In genomic region chr11:72820439-72821139, GRCh38 we compare ENCODE assay signal across 18 cellular contexts. TPM values are rescaled to one million over a fixed set of nuclear protein-coding genes. Genes with fewer than 3 reads are reported as not detected.
DNase-seq lines count a peak whose midpoint lies in the region; ATAC-seq and TF ChIP-seq lines count a peak whose summit lies in the region.
"Had no signal": no experiment of that assay in that cellular context is flagged by ENCODE, and none has a peak within 500 bp of the region (broad histone marks: within the 10 kb centered on the region; RNA-seq: fewer than 3 reads in every experiment).

No MANE protein-coding gene starts in this region.

- H3K18ac ChIP-seq in IMR-90 (ENCODE audit: low read depth, low read length) = no peak overlapping the region

- dilution Hi-C loops in IMR-90 (cut with HindIII; ENCODE audit: low sequenced_read_pairs, unreplicated experiment) = no loop called here

- H3K14ac ChIP-seq in IMR-90 (replicated peaks; ENCODE audit: low read depth, low read length) = 0 out of 2 replicates have a peak overlapping the region, but pooled peaks have one; percentile 13

- H3K4ac ChIP-seq in IMR-90 (ENCODE audit: low read depth, low read length) = peak overlapping the region; percentile 56; the same call in 1 of the 2 replicates

- no peak overlapping the region for H2BK5ac ChIP-seq in IMR-90 (ENCODE audit: low read depth, low read length, poor library complexity, severe bottlenecking)

- H3K4me1 ChIP-seq in IMR-90 (ENCODE audit: control insufficient read depth, insufficient read depth, low read length) (peaks cover 13% of the 10 kb centered on the region), neutrophil (ENCODE audit: control insufficient read depth in 1 of 2, insufficient read depth in 1 of 2, low read depth in 1 of 2, low read length in 1 of 2) (peaks cover 49 to 67% of the 10 kb centered on the region in 2 experiments)

- H3K27me3 ChIP-seq in IMR-90 (ENCODE audit: control insufficient read depth, insufficient read depth, low read length) = no peaks in the 10 kb centered on the region
- no peaks in the 10 kb centered on the region for H3K27me3 ChIP-seq in neutrophil
- H3K27me3 ChIP-seq: heart left ventricle, left lung had no signal

- no peak overlapping the region for H2BK20ac ChIP-seq in IMR-90 (ENCODE audit: low read depth, low read length)

- H2BK120ac ChIP-seq in IMR-90 (ENCODE audit: low read depth, low read length) = no peak overlapping the region

- peaks cover 63% of the 10 kb centered on the region for H3K36me3 Mint-ChIP-seq in T-helper 2 cell treated with Interferon-gamma antibody and Interleukin-4, amounts not matched to agents 5 μg/mL and 100 μg/mL, for 36 hours (ENCODE audit: low read depth)

- H3K9me3 ChIP-seq in IMR-90 (ENCODE audit: control insufficient read depth, insufficient read depth, low read length) (no peaks in the 10 kb centered on the region), neutrophil (no peaks in the 10 kb centered on the region)
- H3K9me3 ChIP-seq: heart left ventricle, left lung had no signal

- peaks cover 5% of the 10 kb centered on the region; the same call in 1 of the 2 replicates for H4K20me1 ChIP-seq in IMR-90 (ENCODE audit: insufficient read depth, low read length)

- WGBS in IMR-90 (ENCODE audit: extremely low coverage in 2 of 2, insufficient read length in 1 of 2), 2 experiments = 96% methylated on average over 7 of the region's 15 CpGs; no CpG with 5 or more reads in 1 of the 2 experiments

- H3K79me1 ChIP-seq in IMR-90 (ENCODE audit: low read depth in 1 of 2, low read length in 2 of 2) = peaks cover 0 to 32% of the 10 kb centered on the region in 2 experiments; a peak in 2 of 4 replicates

- H3K36me3 ChIP-seq in IMR-90 (ENCODE audit: control insufficient read depth, insufficient read depth, low read length) (no peaks in the 10 kb centered on the region), neutrophil (peaks cover 94% of the 10 kb centered on the region)

- H3K9ac ChIP-seq in IMR-90 (ENCODE audit: low read depth, low read length) = no peak overlapping the region
- H3K9ac ChIP-seq: KMS-11 had no signal

- H3K23ac ChIP-seq in IMR-90 (ENCODE audit: low read depth, low read length) = peak overlapping the region; percentile 64

- intact Hi-C loops in IMR-90 (cut with micrococcal nuclease) = no loop called here

- H4K8ac ChIP-seq in IMR-90 (ENCODE audit: low read depth in 2 of 2, low read length in 2 of 2) = peak overlapping the region in 1 of 2 experiments; percentile 89; a peak in 1 of 4 replicates

- H3K56ac ChIP-seq in IMR-90 (ENCODE audit: extremely low read depth, insufficient read depth, low read length) = no peak overlapping the region

- H3K4me3 Mint-ChIP-seq in T-helper 2 cell treated with Interferon-gamma antibody and Interleukin-4, amounts not matched to agents 5 μg/mL and 100 μg/mL, for 36 hours = no peak overlapping the region
- H3K4me3 Mint-ChIP-seq: activated naive CD8-positive, alpha-beta T cell had no signal

- TF ChIP-seq RAD21 in IMR-90 (IDR thresholded peaks at IDR 0.05; ENCODE audit: low read length) = no peak

- BruUV-seq in IMR-90 (replicated peaks; lab: Mats Ljungman, UMichigan) = no TSS peak

- H3K4me3 ChIP-seq in IMR-90 (ENCODE audit: insufficient read depth, low read depth, low read length) (no peak overlapping the region), epithelial cell of esophagus (ENCODE audit: low read length) (no peak overlapping the region), neutrophil (ENCODE audit: low read depth in 1 of 2, low read length in 1 of 2) (no peak overlapping the region)

- peak overlapping the region; percentile 21 for H3K27ac Mint-ChIP-seq in T-helper 2 cell treated with Interferon-gamma antibody and Interleukin-4, amounts not matched to agents 5 μg/mL and 100 μg/mL, for 36 hours
- H3K27ac Mint-ChIP-seq: activated naive CD8-positive, alpha-beta T cell had no signal

- no peak for DNase-seq in T-helper 2 cell treated with Interferon-gamma antibody and Interleukin-4, amounts not matched to agents 5 μg/mL and 100 μg/mL, for 36 hours (ENCODE audit: low spot score)
- DNase-seq in T-helper 2 cell (no peak), IMR-90 (no peak), epithelial cell of esophagus (ENCODE audit: low read depth) (peak; percentile 29), cortex of kidney (lab: John Stamatoyannopoulos, UW) (no peak), KBM-7 (no peak)
- DNase-seq: activated CD4-positive, alpha-beta T cell treated with anti-CD3 and anti-CD28 coated beads, Interleukin-2, amount 50 U/mL, for 48 hours; central memory CD4-positive, alpha-beta T cell; NCI-H524 treated with DMSO at 0.1 percent for 48 hours; RPMI8226; stimulated activated CD4-positive, alpha-beta T cell treated with anti-CD3 and anti-CD28 coated beads, Interleukin-4, amount 100 ng/mL, for 24 hours; stimulated activated naive CD4-positive, alpha-beta T cell treated with Interleukin-2 at 50 U/mL for 16 hours had no signal

- H3K9me1 ChIP-seq in IMR-90 (ENCODE audit: insufficient read depth, low read length) = peaks cover 12% of the 10 kb centered on the region

- no peaks in the 10 kb centered on the region for H3K27me3 Mint-ChIP-seq in T-helper 2 cell treated with Interferon-gamma antibody and Interleukin-4, amounts not matched to agents 5 μg/mL and 100 μg/mL, for 36 hours (ENCODE audit: low read depth)
- H3K27me3 Mint-ChIP-seq: activated naive CD8-positive, alpha-beta T cell had no signal

- H2BK15ac ChIP-seq in IMR-90 (ENCODE audit: low read depth, low read length) = no peak overlapping the region

- H3K9me3 Mint-ChIP-seq in T-helper 2 cell treated with Interferon-gamma antibody and Interleukin-4, amounts not matched to agents 5 μg/mL and 100 μg/mL, for 36 hours = no peaks in the 10 kb centered on the region

- ATAC-seq in IMR-90 (ENCODE audit: low read depth) (no peak), SK-N-SH treated with all-trans-retinoic acid at 6 μM for 48 hours (no peak)

- in situ Hi-C loops in IMR-90 (cut with MboI; ENCODE audit: low sequenced_read_pairs) = no loop called here
- in situ Hi-C loops in KBM-7 (cut with MboI; ENCODE audit: low pct_unique_long_range_greater_than_20kb, low sequenced_read_pairs) = no loop called here

- peaks cover 19% of the 10 kb centered on the region for H3K4me1 Mint-ChIP-seq in T-helper 2 cell treated with Interferon-gamma antibody and Interleukin-4, amounts not matched to agents 5 μg/mL and 100 μg/mL, for 36 hours (ENCODE audit: low read depth)

- POLR2A ChIA-PET in IMR-90 (lab: Charles Lee; ENCODE audit: unreplicated experiment) = interaction anchor here (0.5 kb wide), 1 partner anchor 32 kb away, joined by 4 read pairs; no protein-coding TSS in a partner anchor

- no peak overlapping the region for H3K4me2 ChIP-seq in IMR-90 (ENCODE audit: low read depth, low read length)

- peak overlapping the region; percentile 97 for H2AFZ ChIP-seq in IMR-90 (replicated peaks; ENCODE audit: low read length, poor library complexity)

- no peak overlapping the region for H4K5ac ChIP-seq in IMR-90 (ENCODE audit: low read depth, low read length)

- no peak for TF ChIP-seq POLR2A in IMR-90 (IDR thresholded peaks at IDR 0.05; ENCODE audit: low read depth, low read length)

- peak overlapping the region; percentile 83 for H2AK5ac ChIP-seq in IMR-90 (ENCODE audit: low read depth, low read length)

- H3K27ac ChIP-seq in IMR-90 (ENCODE audit: insufficient read depth, low read length) (no peak overlapping the region), neutrophil (peak overlapping the region; percentile 98)
- H3K27ac ChIP-seq: KMS-11, left lung had no signal

- CTCF ChIA-PET in IMR-90 (lab: Yijun Ruan, JAX) = no interaction called here

- no peak for TF ChIP-seq CTCF in IMR-90 (conservative IDR thresholded peaks at IDR 0.05; ENCODE audit: low read depth, low read length)
- TF ChIP-seq CTCF in epithelial cell of esophagus (IDR thresholded peaks at IDR 0.05; ENCODE audit: insufficient read depth, low read depth, low read length, missing control alignments) = no peak
- no peak for TF ChIP-seq CTCF in neutrophil (IDR thresholded peaks at IDR 0.05)

- peak overlapping the region; percentile 90 for H2AK9ac ChIP-seq in IMR-90 (replicated peaks; ENCODE audit: low read depth, low read length, poor library complexity)

- H4K91ac ChIP-seq in IMR-90 (ENCODE audit: insufficient read depth, low read depth, low read length) = no peak overlapping the region

TF ChIP-seq in IMR-90, 13 proteins besides CTCF, POLR2A, EP300 and RAD21 (continues in another document):
- TF ChIP-seq SMC3 (IDR thresholded peaks at IDR 0.05; ENCODE audit: low read depth, low read length) = no peak
- no peak for TF ChIP-seq FOS (IDR thresholded peaks at IDR 0.05; ENCODE audit: low read depth, low read length)
- TF ChIP-seq RFX5 (IDR thresholded peaks at IDR 0.05; ENCODE audit: low read depth, low read length) = no peak
- TF ChIP-seq NFE2L2 (IDR thresholded peaks at IDR 0.05; ENCODE audit: low read depth, low read length) = no peak
- no peak for TF ChIP-seq CHD1 (IDR thresholded peaks at IDR 0.05; ENCODE audit: low read depth, low read length)
- no peak for TF ChIP-seq MXI1 (IDR thresholded peaks at IDR 0.05; ENCODE audit: borderline replicate concordance, low read depth, low read length)
- no peak for TF ChIP-seq MAZ (IDR thresholded peaks at IDR 0.05; ENCODE audit: borderline replicate concordance, low read depth, low read length)
- TF ChIP-seq BHLHE40 (IDR thresholded peaks at IDR 0.05; ENCODE audit: low read depth, low read length) = no peak
- TF ChIP-seq MAFK (IDR thresholded peaks at IDR 0.05; ENCODE audit: low read depth, low read length) = no peak

TF ChIP-seq in SK-N-SH treated with all-trans-retinoic acid at 6 μM for 48 hours, 23 proteins besides CTCF, POLR2A, EP300 and RAD21 (continues in another document):
- no peak for TF ChIP-seq TOX (CRISPR knock-in tag; IDR thresholded peaks at IDR 0.05; ENCODE audit: borderline replicate concordance)

RNA-seq across cellular contexts. Expression of gene ATG16L2, which starts 6.4 kb away (rescaled TPM):
- total RNA-seq in IMR-90 (2012; rRNA removed) = 1.3 and 1.4 TPM in 2 replicates
- polyA plus RNA-seq in IMR-90 (2012; rRNA removed) = 12.2 and 12.7 TPM in 2 replicates
- polyA plus RNA-seq in IMR-90 (2012; cell fraction: cytosol; rRNA removed) = 2.9 and 5.8 TPM in 2 replicates
- 186 and 227 TPM in 2 replicates for polyA plus RNA-seq in IMR-90 (2012; cell fraction: nucleus; rRNA removed; ENCODE audit: low replicate concordance)

RNA-seq across cellular contexts. Expression of gene STARD10, which starts 26.7 kb away (rescaled TPM):
- 22.2 and 23.8 TPM in 2 replicates for total RNA-seq in IMR-90 (2012; rRNA removed)
- 32.9 and 37.4 TPM in 2 replicates for polyA plus RNA-seq in IMR-90 (2012; rRNA removed)
- 51.8 and 54.8 TPM in 2 replicates for polyA plus RNA-seq in IMR-90 (2012; cell fraction: cytosol; rRNA removed)
- polyA plus RNA-seq in IMR-90 (2012; cell fraction: nucleus; rRNA removed; ENCODE audit: low replicate concordance) = 18.7 and 29.9 TPM in 2 replicates
